8 cellular contexts compared by ENCODE assay signal in genomic region chr6:160454303-160454702, GRCh38.
"Had no signal": no experiment of that assay in that cellular context is flagged by ENCODE, and none has a peak within 500 bp of the region (broad histone marks: within the 10 kb centered on the region; RNA-seq: fewer than 3 reads in every experiment).

No MANE protein-coding gene starts in this region.

- H3K4me3 Mint-ChIP-seq: HFFc6, IgD-negative memory B cell had no signal

- H3K4me1 ChIP-seq: HAP-1 had no signal

- DNase-seq: GM23248, GOT3, H7, HFFc6, KBM-7 had no signal

- H3K36me3 ChIP-seq: HAP-1 had no signal

- H3K27ac Mint-ChIP-seq: HFFc6, IgD-negative memory B cell had no signal

- H3K9me3 Mint-ChIP-seq: HFFc6 had no signal

- H3K36me3 Mint-ChIP-seq: IgD-negative memory B cell had no signal

- ATAC-seq: HCT116 had no signal

- H3K27ac ChIP-seq: GM23248 had no signal

- H3K9me3 ChIP-seq: HAP-1 had no signal

- H3K4me3 ChIP-seq: GM23248, HAP-1 had no signal
